Comparison of ENCODE assay signal across 8 cellular contexts in genomic region chr2:127810156-127810636, GRCh38. TPM values are rescaled to one million over a fixed set of nuclear protein-coding genes. Genes with fewer than 3 reads are reported as not detected.
DNase-seq lines count a peak whose midpoint lies in the region; ATAC-seq, FAIRE-seq and TF ChIP-seq lines count a peak whose summit lies in the region.

No MANE protein-coding gene starts in this region.

- no peaks in the 10 kb centered on the region for H3K9me1 ChIP-seq in K562 (ENCODE audit: control insufficient read depth, insufficient read depth, low read length)

- no peaks in the 10 kb centered on the region for H3K27me3 Mint-ChIP-seq in CD4-positive, alpha-beta T cell

- CTCF ChIA-PET in CD4-positive, alpha-beta T cell (lab: Charles Lee): no interaction called here
- CTCF ChIA-PET in K562 (lab: Yijun Ruan, JAX; ENCODE audit: low intra/inter-chr PET ratio): no interaction called here

- no peak for TF ChIP-seq CTCF in CD4-positive, alpha-beta T cell (IDR thresholded peaks at IDR 0.05)
- no peak for TF ChIP-seq CTCF in KMS-11 (conservative IDR thresholded peaks at IDR 0.05; ENCODE audit: low read depth, low read length)
- TF ChIP-seq CTCF in K562 (IDR thresholded peaks at IDR 0.05 in 2 of 3, conservative IDR thresholded peaks at IDR 0.05 in 1 of 3; ENCODE audit: insufficient read depth in 2 of 3, low read depth in 1 of 3, low read length in 3 of 3): 0 out of 6 replicates have a peak, but pooled peaks of 1 of the 3 experiments have one; percentile 9
- no peak for TF ChIP-seq CTCF in thoracic aorta (IDR thresholded peaks at IDR 0.05)

- in situ Hi-C loops in K562 (cut with MboI): no loop called here

- no peak overlapping the region for H3K4me3 ChIP-seq in KMS-11 (IDR thresholded peaks at IDR 0.05; ENCODE audit: insufficient read depth, low read depth, low read length)
- peak overlapping the region; percentile 89 for H3K4me3 ChIP-seq in K562
- H3K4me3 ChIP-seq in thoracic aorta: peak overlapping the region; percentile 98

- intact Hi-C loops in CD4-positive, alpha-beta T cell (cut with DNase I, micrococcal nuclease): loop anchor here (2.0 to 5.0 kb wide), 5 partner anchors 72 to 283 kb away; partner anchors contain the start of genes IWS1 (in 2 of the 2), SFT2D3 (in 2 of the 2) and GPR17 (in 1 of the 2)
- intact Hi-C loops in K562 (cut with micrococcal nuclease) (loop anchor here (2.0 kb wide), 1 partner anchor 109 kb away; the partner anchor contains the start of gene SFT2D3), left colon (cut with DNase I, micrococcal nuclease) (no loop called here)

- no peak for TF ChIP-seq EP300 in K562 (IDR thresholded peaks at IDR 0.05; ENCODE audit: low read length)

- H3K4me3 Mint-ChIP-seq in CD4-positive, alpha-beta T cell: peak overlapping the region; percentile 97

- H3K9ac ChIP-seq in KMS-11 (peak overlapping the region; percentile 97), K562 (ENCODE audit: insufficient read depth in 1 of 2, low read depth in 2 of 2, low read length in 2 of 2) (peak overlapping the region; percentile 93 to 99)

- H4K20me1 ChIP-seq in KMS-11 (ENCODE audit: insufficient read depth) (peaks cover 17% of the 10 kb centered on the region), K562 (replicated peaks; ENCODE audit: control insufficient read depth, insufficient read depth, low read length) (peaks cover 20% of the 10 kb centered on the region; the same call in 1 of the 2 replicates)

- H3K36me3 ChIP-seq in KMS-11 (ENCODE audit: insufficient read depth): no peaks in the 10 kb centered on the region
- peaks cover 13% of the 10 kb centered on the region; the same call in 2 of the 3 replicates for H3K36me3 ChIP-seq in K562 (ENCODE audit: control insufficient read depth, insufficient read depth, low read length)
- H3K36me3 ChIP-seq in thoracic aorta: no peaks in the 10 kb centered on the region

- no peak for TF ChIP-seq POLR2A in K562 (conservative IDR thresholded peaks at IDR 0.05)

- H3K9me3 ChIP-seq in CD4-positive, alpha-beta T cell (ENCODE audit: control insufficient read depth, low read length): no peaks in the 10 kb centered on the region
- H3K9me3 ChIP-seq in K562 (replicated peaks; ENCODE audit: control insufficient read depth, insufficient read depth, low read depth, low read length) (no peaks in the 10 kb centered on the region), thoracic aorta (no peaks in the 10 kb centered on the region)

- H2AFZ ChIP-seq in KMS-11 (ENCODE audit: low read depth) (peak overlapping the region; percentile 90), K562 (ENCODE audit: low read depth, low read length) (peak overlapping the region; percentile 97)

- peak overlapping the region; percentile 95 for H3K27ac ChIP-seq in CD4-positive, alpha-beta T cell (ENCODE audit: low read depth, low read length)
- peak overlapping the region; percentile 94 for H3K27ac ChIP-seq in KMS-11
- peak overlapping the region; percentile 96 for H3K27ac ChIP-seq in K562 (ENCODE audit: extremely low read depth, low read depth, low read length)
- H3K27ac ChIP-seq in thoracic aorta: peak overlapping the region; percentile 90 to 96

- peak overlapping the region; percentile 99 for H3K27ac Mint-ChIP-seq in CD4-positive, alpha-beta T cell

- POLR2A ChIA-PET in CD4-positive, alpha-beta T cell (lab: Charles Lee): interaction anchor here (1.1 to 2.6 kb wide), 7 partner anchors 19 to 283 kb away, joined by 3 to 18 read pairs (median 7); partner anchors contain the start of genes IWS1, POLR2D, SAP130 and SFT2D3
- POLR2A ChIA-PET in K562 (lab: Yijun Ruan, JAX): interaction anchor here (0.6 to 2.3 kb wide), 6 partner anchors 10 to 570 kb away, joined by 3 to 5 read pairs (median 3); no protein-coding TSS in a partner anchor

- FAIRE-seq in K562 (lab: Jason Lieb, UNC): no peak

- no TSS peak for BruUV-seq in K562 (replicated peaks; lab: Mats Ljungman, UMichigan)

- H3K36me3 Mint-ChIP-seq in CD4-positive, alpha-beta T cell (ENCODE audit: low read depth): peaks cover 44% of the 10 kb centered on the region

- TF ChIP-seq RAD21 in K562 (CRISPR knock-in tag; conservative IDR thresholded peaks at IDR 0.05 in 1 of 2, IDR thresholded peaks at IDR 0.05 in 1 of 2): no peak

- H3K4me2 ChIP-seq in KMS-11 (peak overlapping the region; percentile 84), K562 (ENCODE audit: insufficient read depth, low read length) (peak overlapping the region; percentile 96)

- H3K9me3 Mint-ChIP-seq in CD4-positive, alpha-beta T cell: no peaks in the 10 kb centered on the region

- no peak for DNase-seq in CD4-positive, alpha-beta T cell
- DNase-seq in K562 (ENCODE audit: extremely low read depth in 1 of 4, low spot score in 3 of 4) (peak in 1 of 4 experiments; percentile 35), left colon (peak in 1 of 2 donors; percentile 38), thoracic aorta (ENCODE audit: low spot score) (no peak), SW 1271 (lab: John Stamatoyannopoulos, UW) (no peak)

- peaks cover 53% of the 10 kb centered on the region for H3K79me2 ChIP-seq in KMS-11 (ENCODE audit: insufficient read depth, low read depth)
- peaks cover 59% of the 10 kb centered on the region for H3K79me2 ChIP-seq in K562 (ENCODE audit: control insufficient read depth, insufficient read depth, low read length)

- H3K27me3 ChIP-seq in CD4-positive, alpha-beta T cell (ENCODE audit: control insufficient read depth, insufficient read depth, low read length): no peaks in the 10 kb centered on the region
- H3K27me3 ChIP-seq in KMS-11 (ENCODE audit: insufficient read depth, low read depth) (no peaks in the 10 kb centered on the region), K562 (ENCODE audit: control insufficient read depth in 2 of 2, insufficient read depth in 2 of 2, low read length in 2 of 2) (no peaks in the 10 kb centered on the region), thoracic aorta (replicated peaks; ENCODE audit: insufficient read depth) (no peaks in the 10 kb centered on the region)

- no peak for ATAC-seq in CD4-positive, alpha-beta T cell (ENCODE audit: poor library complexity)
- peak; percentile 12 for ATAC-seq in K562
- peak; percentile 32 for ATAC-seq in left colon
- ATAC-seq in thoracic aorta (ENCODE audit: insufficient number of reproducible peaks, low FRiP score, low read depth): no peak
- ATAC-seq in HG02852 (IDR thresholded peaks at IDR 0.05; ENCODE audit: unreplicated experiment): no peak
- no peak for ATAC-seq in HG03571 (IDR thresholded peaks at IDR 0.05; ENCODE audit: unreplicated experiment)

- under 1% methylated on average over 11 of the region's 11 CpGs for WGBS in K562 (ENCODE audit: insufficient coverage, low coverage, missing lambda C conversion rate)

- peaks cover 60% of the 10 kb centered on the region for H3K4me1 Mint-ChIP-seq in CD4-positive, alpha-beta T cell (ENCODE audit: low read depth)

- H3K4me1 ChIP-seq in KMS-11 (ENCODE audit: low read depth, poor library complexity, severe bottlenecking): peaks cover 32% of the 10 kb centered on the region
- H3K4me1 ChIP-seq in K562 (replicated peaks in 1 of 2; ENCODE audit: control insufficient read depth in 2 of 2, insufficient read depth in 2 of 2, low read length in 2 of 2): peaks cover 5 to 12% of the 10 kb centered on the region in 2 experiments; a peak in 4 of 5 replicates
- peaks cover 22 to 45% of the 10 kb centered on the region in 2 donors for H3K4me1 ChIP-seq in thoracic aorta (ENCODE audit: control insufficient read depth in 1 of 2, low read depth in 2 of 2)

TF ChIP-seq in K562, 482 proteins besides CTCF, POLR2A, EP300 and RAD21 (continues in another document):
- 0 out of 2 replicates have a peak, but pooled peaks have one; percentile 7 for TF ChIP-seq MEF2D (tag; conservative IDR thresholded peaks at IDR 0.05; ENCODE audit: low read depth)

RNA-seq across cellular contexts. Expression of gene WDR33, which starts 0.8 kb away (rescaled TPM):
- total RNA-seq in CD4-positive, alpha-beta T cell: 10 to 100 TPM; 59.8 to 61.5 TPM
- total RNA-seq in K562 (2011; cell fraction: chromatin; rRNA removed; ENCODE audit: low replicate concordance): 62.3 and 147 TPM in 2 replicates
- total RNA-seq in K562 (2011; cell fraction: nucleolus; rRNA removed): 25.3 and 36.8 TPM in 2 replicates
- total RNA-seq in K562 (2011; cell fraction: nucleoplasm; rRNA removed): 76.0 and 124 TPM in 2 replicates
- total RNA-seq in K562 (2014; rRNA removed) (24.2 and 29.2 TPM in 2 replicates), K562 (2014; rRNA removed; fragmentation: Illumina TruSeq; extraction: Trizol) (39.5 and 46.3 TPM in 2 replicates), K562 (2015; rRNA removed; fragmentation: Illumina TruSeq; extraction: Trizol) (34.3 and 36.9 TPM in 2 replicates), K562 (2021) (57.4 and 57.8 TPM in 2 replicates), left colon (10 to 100 TPM; 46.0 to 47.4 TPM), thoracic aorta (10 to 100 TPM; 34.9 to 55.6 TPM)
- polyA plus RNA-seq in K562 (2011; rRNA removed) (53.6 and 56.8 TPM in 2 replicates), K562 (2014; fragmentation: Illumina TruSeq; extraction: Trizol) (31.1 and 36.2 TPM in 2 replicates), K562 (2014; fragmentation: Nextera tagmentation; extraction: Ambion mirVana) (10 to 100 TPM; 38.4 to 43.5 TPM), K562 (2014; rRNA removed) (25.0 and 26.7 TPM in 2 replicates)
- polyA plus RNA-seq in K562 (2011; cell fraction: cytosol; rRNA removed): 10.0 and 21.9 TPM in 2 replicates
- 34.4 and 43.5 TPM in 2 replicates for polyA plus RNA-seq in K562 (2011; cell fraction: nucleus; rRNA removed)
- polyA plus RNA-seq in K562 (2012): 22.1 and 23.0 TPM in 2 replicates
- 107 and 120 TPM in 2 replicates for polyA minus RNA-seq in K562 (2011; rRNA and poly(A)+ RNA removed)
- polyA minus RNA-seq in K562 (2011; cell fraction: cytosol; rRNA and poly(A)+ RNA removed): 27.3 and 32.9 TPM in 2 replicates
- 45.1 and 81.6 TPM in 2 replicates for polyA minus RNA-seq in K562 (2011; cell fraction: nucleus; rRNA and poly(A)+ RNA removed)

RNA-seq across cellular contexts. Expression of gene POLR2D, which starts 47.8 kb away (rescaled TPM):
- 10 to 100 TPM; 30.5 to 32.9 TPM for total RNA-seq in CD4-positive, alpha-beta T cell
- 22.3 and 26.2 TPM in 2 replicates for total RNA-seq in K562 (2011; cell fraction: chromatin; rRNA removed; ENCODE audit: low replicate concordance)
- total RNA-seq in K562 (2011; cell fraction: nucleolus; rRNA removed): 9.7 and 10.7 TPM in 2 replicates
- total RNA-seq in K562 (2011; cell fraction: nucleoplasm; rRNA removed): 17.3 and 28.2 TPM in 2 replicates
- total RNA-seq in K562 (2014; rRNA removed) (30.7 and 42.8 TPM in 2 replicates), K562 (2014; rRNA removed; fragmentation: Illumina TruSeq; extraction: Trizol) (62.1 and 77.0 TPM in 2 replicates), K562 (2015; rRNA removed; fragmentation: Illumina TruSeq; extraction: Trizol) (46.0 and 49.0 TPM in 2 replicates), K562 (2021) (83.6 and 91.0 TPM in 2 replicates), left colon (10 to 100 TPM; 17.8 to 19.1 TPM), thoracic aorta (10 to 100 TPM in 1 of 2 donors, 1 to 10 TPM in 1; 4.6 to 17.0 TPM)
- polyA plus RNA-seq in K562 (2011; rRNA removed) (37.5 and 67.8 TPM in 2 replicates), K562 (2014; fragmentation: Illumina TruSeq; extraction: Trizol) (96.3 and 108 TPM in 2 replicates), K562 (2014; fragmentation: Nextera tagmentation; extraction: Ambion mirVana) (10 to 100 TPM; 47.6 to 49.2 TPM), K562 (2014; rRNA removed) (44.5 and 51.4 TPM in 2 replicates)
- 33.3 and 48.1 TPM in 2 replicates for polyA plus RNA-seq in K562 (2011; cell fraction: cytosol; rRNA removed)
- 17.3 and 18.2 TPM in 2 replicates for polyA plus RNA-seq in K562 (2011; cell fraction: nucleus; rRNA removed)
- 58.4 and 78.9 TPM in 2 replicates for polyA plus RNA-seq in K562 (2012)
- polyA minus RNA-seq in K562 (2011; rRNA and poly(A)+ RNA removed): 31.8 and 55.4 TPM in 2 replicates
- 21.8 and 29.9 TPM in 2 replicates for polyA minus RNA-seq in K562 (2011; cell fraction: cytosol; rRNA and poly(A)+ RNA removed)
- polyA minus RNA-seq in K562 (2011; cell fraction: nucleus; rRNA and poly(A)+ RNA removed): 4.0 and 5.6 TPM in 2 replicates

Comparison
In these comparisons a context has a peak if more than half of its experiments do, and no peak if none do; other contexts are left out.
1. ATAC-seq: peak in K562 (single experiment) and left colon (single experiment); none in CD4-positive, alpha-beta T cell (single experiment), thoracic aorta (single experiment), HG02852 (single experiment) and HG03571 (single experiment).
2. intact Hi-C loops: an anchor here in CD4-positive, alpha-beta T cell (2.0 to 5.0 kb wide) and K562 (2.0 kb wide); none called in left colon.
3. Peak in every context shown above with its lines, with median percentiles within 50 percentile points of each other: H3K27ac ChIP-seq.